Comparison of ENCODE assay signal across 8 cellular contexts in the genomic region with DNA sequence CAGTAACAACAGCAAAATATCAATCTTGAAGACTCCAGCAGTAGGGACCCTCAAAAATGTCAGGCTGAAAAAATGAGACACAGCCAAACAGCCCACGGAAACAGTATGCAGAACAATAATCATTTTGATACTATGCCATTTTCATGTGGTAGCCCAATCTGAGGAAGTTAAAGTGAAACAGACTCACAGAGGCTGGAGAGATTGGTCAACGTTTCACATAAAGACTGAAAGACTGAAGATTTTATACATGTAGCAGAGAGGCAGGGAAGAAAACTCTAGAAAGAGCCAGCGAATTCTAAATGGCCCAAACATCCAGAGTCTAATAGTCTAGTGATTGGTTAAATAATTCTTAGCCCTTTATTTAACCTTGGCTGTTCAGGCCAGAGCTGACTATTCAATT. TPM values are rescaled to one million over a fixed set of nuclear protein-coding genes. Genes with fewer than 3 reads are reported as not detected.
A peak's percentile ranks its signal among the peaks of the same experiment; 100 is the strongest.
DNase-seq lines count a peak whose midpoint lies in the region; ATAC-seq, FAIRE-seq and TF ChIP-seq lines count a peak whose summit lies in the region.

No MANE protein-coding gene starts in this region.

- H3K4me3 ChIP-seq in A673 (ENCODE audit: low read depth, low read length, poor library complexity, severe bottlenecking) = peak overlapping the region; percentile 10
- H3K4me3 ChIP-seq in cardiac fibroblast (replicated peaks in 1 of 2; ENCODE audit: low read depth in 2 of 2, low read length in 2 of 2) = no peak overlapping the region

- H3K9me3 ChIP-seq in A673 (ENCODE audit: low read depth, low read length, poor library complexity, severe bottlenecking) = no peaks in the 10 kb centered on the region

- H3K36me3 Mint-ChIP-seq in stimulated activated naive B cell treated with anti-CD40 and anti-IgM and Interleukin-4, amounts not matched to agents 10 μg/mL and 1 μg/mL and 100 μg/mL, for 72 hours = peaks cover 10 to 13% of the 10 kb centered on the region in 2 donors

- H3K27me3 ChIP-seq in A673 (replicated peaks; ENCODE audit: insufficient read depth, low read depth, low read length, poor library complexity) = no peaks in the 10 kb centered on the region

- peaks cover 41% of the 10 kb centered on the region for H3K4me1 ChIP-seq in A673 (ENCODE audit: insufficient read depth, low read length, poor library complexity, severe bottlenecking)

- no peak for DNase-seq in A673 (ENCODE audit: low spot score)
- DNase-seq in GM19239 (ENCODE audit: insufficient read length, low spot score) = peak; percentile 17
- peak; percentile 38 to 55 for DNase-seq in cardiac fibroblast (ENCODE audit: low read depth in 2 of 2)
- DNase-seq in stimulated activated naive B cell treated with anti-CD40 and anti-IgM and Interleukin-4, amounts not matched to agents 10 μg/mL and 1 μg/mL and 100 μg/mL, for 72 hours = peak; percentile 15
- DNase-seq in Ammon's horn (ENCODE audit: low spot score) = no peak
- DNase-seq in effector CD4-positive, alpha-beta T cell = no peak
- no peak for DNase-seq in stimulated activated naive CD4-positive, alpha-beta T cell treated with Interleukin-2 at 50 U/mL for 16 hours (lab: John Stamatoyannopoulos, UW)

- H3K36me3 ChIP-seq in A673 (ENCODE audit: insufficient read depth, low read length, poor library complexity, severe bottlenecking) = no peaks in the 10 kb centered on the region

- no peak for TF ChIP-seq CTCF in A673 (conservative IDR thresholded peaks at IDR 0.05; ENCODE audit: low read depth, low read length)
- no peak for TF ChIP-seq CTCF in cardiac fibroblast (IDR thresholded peaks at IDR 0.05; ENCODE audit: low read depth, low read length)

- no peaks in the 10 kb centered on the region for H3K27me3 Mint-ChIP-seq in stimulated activated naive B cell treated with anti-CD40 and anti-IgM and Interleukin-4, amounts not matched to agents 10 μg/mL and 1 μg/mL and 100 μg/mL, for 72 hours

- H3K4me1 Mint-ChIP-seq in stimulated activated naive B cell treated with anti-CD40 and anti-IgM and Interleukin-4, amounts not matched to agents 10 μg/mL and 1 μg/mL and 100 μg/mL, for 72 hours = peaks cover 14 to 41% of the 10 kb centered on the region in 2 donors

- FAIRE-seq in GM19239 (lab: Jason Lieb, UNC) = peak; percentile 98

- CTCF ChIA-PET in A673 (lab: Charles Lee) = no interaction called here

- ATAC-seq in HG03139 (IDR thresholded peaks at IDR 0.05; ENCODE audit: unreplicated experiment) = peak; percentile 88
- ATAC-seq in stimulated activated naive B cell treated with anti-CD40 and anti-IgM and Interleukin-4, amounts not matched to agents 10 μg/mL and 1 μg/mL and 100 μg/mL, for 72 hours (replicated peaks) = peak; percentile 100

- intact Hi-C loops in A673 (cut with micrococcal nuclease; ENCODE audit: unreplicated experiment) = no loop called here

- POLR2A ChIA-PET in A673 (lab: Charles Lee; ENCODE audit: low non-redundant PET) = no interaction called here

- H3K9me3 Mint-ChIP-seq in stimulated activated naive B cell treated with anti-CD40 and anti-IgM and Interleukin-4, amounts not matched to agents 10 μg/mL and 1 μg/mL and 100 μg/mL, for 72 hours = no peaks in the 10 kb centered on the region

- peak overlapping the region; percentile 32 to 36 for H3K4me3 Mint-ChIP-seq in stimulated activated naive B cell treated with anti-CD40 and anti-IgM and Interleukin-4, amounts not matched to agents 10 μg/mL and 1 μg/mL and 100 μg/mL, for 72 hours

- peak overlapping the region; percentile 5 for H3K27ac ChIP-seq in A673 (ENCODE audit: low read depth, low read length, poor library complexity, severe bottlenecking)

- peak overlapping the region; percentile 49 for H3K27ac Mint-ChIP-seq in stimulated activated naive B cell treated with anti-CD40 and anti-IgM and Interleukin-4, amounts not matched to agents 10 μg/mL and 1 μg/mL and 100 μg/mL, for 72 hours

- no TSS peak for BruUV-seq in A673 (replicated peaks; lab: Mats Ljungman, UMichigan)

RNA-seq across cellular contexts. Expression of a gene that starts 49.4 kb away (rescaled TPM):
- 6.4 and 7.9 TPM in 2 replicates for total RNA-seq in A673 (2021)

Comparison
In these comparisons a context has a peak if more than half of its experiments do, and no peak if none do; other contexts are left out.
1. DNase-seq: peak in GM19239 (single experiment), cardiac fibroblast (2 of 2) and stimulated activated naive B cell treated with anti-CD40 and anti-IgM and Interleukin-4, amounts not matched to agents 10 μg/mL and 1 μg/mL and 100 μg/mL, for 72 hours (single experiment); none in A673 (single experiment), Ammon's horn (single experiment), effector CD4-positive, alpha-beta T cell (single experiment) and stimulated activated naive CD4-positive, alpha-beta T cell treated with Interleukin-2 at 50 U/mL for 16 hours (single experiment).